In genomic region chr7:149775176-149775556, GRCh38 we compare ENCODE assay signal across 1 cellular context.
TF ChIP-seq lines count a peak whose summit lies in the region.

No MANE protein-coding gene starts in this region.

TF ChIP-seq in GM23338, 12 proteins besides CTCF, POLR2A, EP300 and RAD21 (continued from another document):
- TF ChIP-seq ZNF462 (CRISPR knock-in tag; IDR thresholded peaks at IDR 0.05), result no peak
